In genomic region chr7:44329888-44330287, GRCh38 we compare ENCODE assay signal across 30 cellular contexts. TPM values are rescaled to one million over a fixed set of nuclear protein-coding genes. Genes with fewer than 3 reads are reported as not detected.
"Had no signal": no experiment of that assay in that cellular context is flagged by ENCODE, and none has a peak within 500 bp of the region (broad histone marks: within the 10 kb centered on the region; RNA-seq: fewer than 3 reads in every experiment).

No MANE protein-coding gene starts in this region.

- H3K27ac ChIP-seq: brain microvascular endothelial cell, esophagus muscularis mucosa, foreskin keratinocyte, gastrocnemius medialis had no signal

- H3K27ac Mint-ChIP-seq: activated CD8-positive, alpha-beta T cell treated with anti-CD3 and anti-CD28 coated beads for 36 hours; activated naive CD8-positive, alpha-beta T cell; activated T-helper 1 cell treated with anti-CD3 and anti-CD28 coated beads, Interleukin-12 subunit alpha, Interleukin-12 subunit beta, Interleukin-2, Interleukin-4 antibody, amounts not matched to agents 30 ng/mL and 10 ng/mL and 1 ng/mL, durations not matched to agents 14 hours and 24 hours and 36 hours; activated T-helper 2 cell treated with anti-CD3 and anti-CD28 coated beads, Interferon-gamma antibody, Interleukin-2, Interleukin-4, amounts not matched to agents 10 μg/mL and 5 μg/mL and 100 μg/mL, durations not matched to agents 14 hours and 24 hours and 36 hours; effector memory CD8-positive, alpha-beta T cell had no signal

- H3K36me3 ChIP-seq: brain microvascular endothelial cell, esophagus muscularis mucosa, gastrocnemius medialis had no signal

- DNase-seq: activated CD4-positive, alpha-beta T cell treated with anti-CD3 and anti-CD28 coated beads for 4 hours; activated CD4-positive, alpha-beta T cell treated with anti-CD3 and anti-CD28 coated beads, Interleukin-2, amount 50 U/mL, for 1 hour; activated CD4-positive, alpha-beta T cell treated with anti-CD3 and anti-CD28 coated beads, Interleukin-2, amount 50 U/mL, for 48 hours; activated CD4-positive, CD25-positive, alpha-beta regulatory T cell; activated CD4-positive, CD25-positive, alpha-beta regulatory T cell treated with anti-CD3 and anti-CD28 coated beads, Interleukin-2, amount 50 U/mL, for 72 hours; activated CD8-positive, alpha-beta memory T cell treated with anti-CD3 and anti-CD28 coated beads for 24 hours; activated CD8-positive, alpha-beta T cell treated with anti-CD3 and anti-CD28 coated beads for 36 hours; activated gamma-delta T cell treated with Interleukin-2 at 50 U/mL for 16 hours; activated naive CD4-positive, alpha-beta T cell treated with anti-CD3 and anti-CD28 coated beads, Interleukin-2, amount 50 U/mL, for 16 hours; activated naive CD4-positive, alpha-beta T cell treated with Interleukin-2 at 50 U/mL for 16 hours; activated T-cell treated with anti-CD3 and anti-CD28 coated beads, Interleukin-2, amount 50 U/mL, for 48 hours; amniotic stem cell; anterior cingulate cortex; brain microvascular endothelial cell; caudate nucleus; cortex of kidney; dermis blood vessel endothelial cell; effector CD4-positive, alpha-beta T cell; effector memory CD8-positive, alpha-beta T cell; erythroblast; foreskin keratinocyte; gastrocnemius medialis; glutamatergic neuron; T-helper 2 cell had no signal

- H3K4me3 Mint-ChIP-seq: activated CD8-positive, alpha-beta T cell treated with anti-CD3 and anti-CD28 coated beads for 36 hours; activated naive CD8-positive, alpha-beta T cell; activated T-helper 1 cell treated with anti-CD3 and anti-CD28 coated beads, Interleukin-12 subunit alpha, Interleukin-12 subunit beta, Interleukin-2, Interleukin-4 antibody, amounts not matched to agents 30 ng/mL and 10 ng/mL and 1 ng/mL, durations not matched to agents 14 hours and 24 hours and 36 hours; effector memory CD8-positive, alpha-beta T cell had no signal

- H3K27me3 ChIP-seq: gastrocnemius medialis had no signal

- H3K9me3 ChIP-seq: esophagus muscularis mucosa, gastrocnemius medialis had no signal

- ATAC-seq: activated CD8-positive, alpha-beta T cell treated with anti-CD3 and anti-CD28 coated beads for 36 hours; effector memory CD8-positive, alpha-beta T cell; foreskin keratinocyte; gastrocnemius medialis had no signal

- H3K9me3 Mint-ChIP-seq: activated CD8-positive, alpha-beta T cell treated with anti-CD3 and anti-CD28 coated beads for 36 hours; activated T-helper 1 cell treated with anti-CD3 and anti-CD28 coated beads, Interleukin-12 subunit alpha, Interleukin-12 subunit beta, Interleukin-2, Interleukin-4 antibody, amounts not matched to agents 30 ng/mL and 10 ng/mL and 1 ng/mL, durations not matched to agents 14 hours and 24 hours and 36 hours; activated T-helper 2 cell treated with anti-CD3 and anti-CD28 coated beads, Interferon-gamma antibody, Interleukin-2, Interleukin-4, amounts not matched to agents 10 μg/mL and 5 μg/mL and 100 μg/mL, durations not matched to agents 14 hours and 24 hours and 36 hours had no signal

- H3K4me1 ChIP-seq: foreskin keratinocyte had no signal

- H3K4me3 ChIP-seq: esophagus muscularis mucosa, gastrocnemius medialis had no signal

RNA-seq across cellular contexts. Expression of gene CAMK2B, which starts 4.5 kb away (rescaled TPM):
- total RNA-seq: bronchial epithelial cell; T-helper 1 cell treated with Interleukin-12 subunit alpha and Interleukin-12 subunit beta and Interleukin-4 antibody, amounts not matched to agents 30 ng/mL and 1 ng/mL, for 36 hours had no signal
